ENCODE assay signal across 7 cellular contexts in the genomic region with DNA sequence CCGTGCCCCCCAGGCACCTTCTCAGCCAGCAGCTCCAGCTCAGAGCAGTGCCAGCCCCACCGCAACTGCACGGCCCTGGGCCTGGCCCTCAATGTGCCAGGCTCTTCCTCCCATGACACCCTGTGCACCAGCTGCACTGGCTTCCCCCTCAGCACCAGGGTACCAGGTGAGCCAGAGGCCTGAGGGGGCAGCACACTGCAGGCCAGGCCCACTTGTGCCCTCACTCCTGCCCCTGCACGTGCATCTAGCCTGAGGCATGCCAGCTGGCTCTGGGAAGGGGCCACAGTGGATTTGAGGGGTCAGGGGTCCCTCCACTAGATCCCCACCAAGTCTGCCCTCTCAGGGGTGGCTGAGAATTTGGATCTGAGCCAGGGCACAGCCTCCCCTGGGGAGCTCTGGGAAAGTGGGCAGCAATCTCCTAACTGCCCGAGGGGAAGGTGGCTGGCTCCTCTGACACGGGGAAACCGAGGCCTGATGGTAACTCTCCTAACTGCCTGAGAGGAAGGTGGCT. TPM values are rescaled to one million over a fixed set of nuclear protein-coding genes. Genes with fewer than 3 reads are reported as not detected.
DNase-seq lines count a peak whose midpoint lies in the region; ATAC-seq and TF ChIP-seq lines count a peak whose summit lies in the region.
"Had no signal": no experiment of that assay in that cellular context is flagged by ENCODE, and none has a peak within 500 bp of the region (broad histone marks: within the 10 kb centered on the region; RNA-seq: fewer than 3 reads in every experiment).

No MANE protein-coding gene starts in this region.

- no peaks in the 10 kb centered on the region for H4K20me1 ChIP-seq in mammary epithelial cell (ENCODE audit: insufficient read depth, low read length)

- TF ChIP-seq CTCF in HEK293 (tag by site-specific recombination; IDR thresholded peaks at IDR 0.05) (no peak), mammary epithelial cell (conservative IDR thresholded peaks at IDR 0.05 in 1 of 2, IDR thresholded peaks at IDR 0.05 in 1 of 2; ENCODE audit: extremely low read depth in 1 of 2, insufficient read depth in 1 of 2, low read depth in 1 of 2, low read length in 2 of 2) (no peak), progenitor cell of endocrine pancreas (IDR thresholded peaks at IDR 0.05; ENCODE audit: unreplicated experiment) (no peak)

- no peak overlapping the region for H3K27ac Mint-ChIP-seq in progenitor cell of endocrine pancreas

- ATAC-seq in HG02571 (IDR thresholded peaks at IDR 0.05; ENCODE audit: unreplicated experiment) (no peak), HG03442 (IDR thresholded peaks at IDR 0.05; ENCODE audit: unreplicated experiment) (no peak)

- H3K4me1 ChIP-seq in HEK293 (ENCODE audit: control insufficient read depth, insufficient read depth, low read length) (no peaks in the 10 kb centered on the region), mammary epithelial cell (ENCODE audit: insufficient read depth, low read length) (peaks cover 68% of the 10 kb centered on the region)

- no peak overlapping the region for H3K27ac ChIP-seq in HEK293 (ENCODE audit: extremely low read depth, low read depth, low read length)
- peak overlapping the region; percentile 60 for H3K27ac ChIP-seq in mammary epithelial cell (ENCODE audit: insufficient read depth, low read depth, low read length)

- H3K9ac ChIP-seq in mammary epithelial cell (ENCODE audit: insufficient read depth, low read length), result peak overlapping the region; percentile 24

- DNase-seq in mammary epithelial cell, result peak; percentile 47
- no peak for DNase-seq in progenitor cell of endocrine pancreas (ENCODE audit: low spot score, unreplicated experiment)
- no peak for DNase-seq in middle frontal gyrus (ENCODE audit: extremely low spot score, low spot score)
- DNase-seq: activated CD4-positive, alpha-beta T cell treated with anti-CD3 and anti-CD28 coated beads for 1 hour had no signal

- BruUV-seq in mammary epithelial cell (replicated peaks; lab: Mats Ljungman, UMichigan), result no TSS peak

- H2AFZ ChIP-seq in mammary epithelial cell (ENCODE audit: low read depth, low read length), result no peak overlapping the region

- CTCF ChIA-PET in HEK293 (lab: Yijun Ruan, JAX), result no interaction called here
- CTCF ChIA-PET in mammary epithelial cell (lab: Charles Lee; ENCODE audit: low non-redundant PET), result no interaction called here

- intact Hi-C loops in mammary epithelial cell (cut with micrococcal nuclease), result loop anchor here (2.0 to 5.0 kb wide), 4 partner anchors 39 to 167 kb away; a partner anchor contains a TSS

- 11% methylated on average over 6 of the region's 7 CpGs for WGBS in mammary epithelial cell (ENCODE audit: low coverage, missing lambda C conversion rate)

- H3K4me3 Mint-ChIP-seq in progenitor cell of endocrine pancreas (ENCODE audit: low read depth), result peak overlapping the region; percentile 16

- dilution Hi-C loops in mammary epithelial cell (cut with HindIII; ENCODE audit: low sequenced_read_pairs), result loop anchor here (5.0 kb wide), 1 partner anchor 85 kb away; no protein-coding TSS in a partner anchor

- H3K4me2 ChIP-seq in mammary epithelial cell (ENCODE audit: insufficient read depth, low read depth, low read length), result peak overlapping the region; percentile 95

- H3K36me3 Mint-ChIP-seq in progenitor cell of endocrine pancreas (ENCODE audit: insufficient read depth), result peaks cover 2% of the 10 kb centered on the region

- H3K79me2 ChIP-seq in mammary epithelial cell (ENCODE audit: insufficient read depth, low read length), result peaks cover 25% of the 10 kb centered on the region

- H3K36me3 ChIP-seq in HEK293 (ENCODE audit: control insufficient read depth in 2 of 2, insufficient read depth in 1 of 2, low read length in 2 of 2) (peaks cover 0 to 23% of the 10 kb centered on the region in 2 experiments; a peak in 1 of 3 replicates), mammary epithelial cell (ENCODE audit: insufficient read depth, low read length) (peaks cover 2% of the 10 kb centered on the region)

- no peaks in the 10 kb centered on the region for H3K9me3 Mint-ChIP-seq in progenitor cell of endocrine pancreas (ENCODE audit: low read depth)

- POLR2A ChIA-PET in HEK293 (lab: Yijun Ruan, JAX), result interaction anchor here (0.6 to 2.3 kb wide), 5 partner anchors 9 to 255 kb away, joined by 3 to 9 read pairs (median 5); a partner anchor contains a TSS

- H3K4me3 ChIP-seq in HEK293 (ENCODE audit: low read depth, low read length) (no peak overlapping the region), mammary epithelial cell (replicated peaks in 1 of 3; ENCODE audit: insufficient read depth in 1 of 3, low read depth in 2 of 3, low read length in 3 of 3) (peak overlapping the region; percentile 47 to 72 (median 47))

- H3K4me1 Mint-ChIP-seq in progenitor cell of endocrine pancreas (ENCODE audit: low read depth), result no peaks in the 10 kb centered on the region

- in situ Hi-C loops in mammary epithelial cell (cut with MboI; ENCODE audit: low sequenced_read_pairs in 2 of 2), result no loop called here

- no peaks in the 10 kb centered on the region for H3K27me3 ChIP-seq in mammary epithelial cell (ENCODE audit: insufficient read depth, low read length)

- no peaks in the 10 kb centered on the region for H3K27me3 Mint-ChIP-seq in progenitor cell of endocrine pancreas

- H3K9me3 ChIP-seq in HEK293 (ENCODE audit: control insufficient read depth, insufficient read depth, low read depth, low read length) (no peaks in the 10 kb centered on the region), mammary epithelial cell (replicated peaks; ENCODE audit: insufficient read depth, low read length) (no peaks in the 10 kb centered on the region)

TF ChIP-seq in HEK293, 187 proteins besides CTCF, POLR2A, EP300 and RAD21 (continues in another document):
- TF ChIP-seq ZNF211 (tag by site-specific recombination; IDR thresholded peaks at IDR 0.05; ENCODE audit: low read depth) (no peak), GLIS2 (tag by site-specific recombination; IDR thresholded peaks at IDR 0.05) (0 out of 2 replicates have a peak, but pooled peaks have one; percentile 6), TRIM28 (IDR thresholded peaks at IDR 0.05; ENCODE audit: borderline replicate concordance, low read length) (no peak), SP2 (tag by site-specific recombination; IDR thresholded peaks at IDR 0.05) (no peak)
- TF ChIP-seq, protein P1, sequence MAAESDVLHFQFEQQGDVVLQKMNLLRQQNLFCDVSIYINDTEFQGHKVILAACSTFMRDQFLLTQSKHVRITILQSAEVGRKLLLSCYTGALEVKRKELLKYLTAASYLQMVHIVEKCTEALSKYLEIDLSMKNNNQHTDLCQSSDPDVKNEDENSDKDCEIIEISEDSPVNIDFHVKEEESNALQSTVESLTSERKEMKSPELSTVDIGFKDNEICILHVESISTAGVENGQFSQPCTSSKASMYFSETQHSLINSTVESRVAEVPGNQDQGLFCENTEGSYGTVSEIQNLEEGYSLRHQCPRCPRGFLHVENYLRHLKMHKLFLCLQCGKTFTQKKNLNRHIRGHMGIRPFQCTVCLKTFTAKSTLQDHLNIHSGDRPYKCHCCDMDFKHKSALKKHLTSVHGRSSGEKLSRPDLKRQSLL (tag by site-specific recombination; IDR thresholded peaks at IDR 0.05), result no peak
- TF ChIP-seq, protein P2, sequence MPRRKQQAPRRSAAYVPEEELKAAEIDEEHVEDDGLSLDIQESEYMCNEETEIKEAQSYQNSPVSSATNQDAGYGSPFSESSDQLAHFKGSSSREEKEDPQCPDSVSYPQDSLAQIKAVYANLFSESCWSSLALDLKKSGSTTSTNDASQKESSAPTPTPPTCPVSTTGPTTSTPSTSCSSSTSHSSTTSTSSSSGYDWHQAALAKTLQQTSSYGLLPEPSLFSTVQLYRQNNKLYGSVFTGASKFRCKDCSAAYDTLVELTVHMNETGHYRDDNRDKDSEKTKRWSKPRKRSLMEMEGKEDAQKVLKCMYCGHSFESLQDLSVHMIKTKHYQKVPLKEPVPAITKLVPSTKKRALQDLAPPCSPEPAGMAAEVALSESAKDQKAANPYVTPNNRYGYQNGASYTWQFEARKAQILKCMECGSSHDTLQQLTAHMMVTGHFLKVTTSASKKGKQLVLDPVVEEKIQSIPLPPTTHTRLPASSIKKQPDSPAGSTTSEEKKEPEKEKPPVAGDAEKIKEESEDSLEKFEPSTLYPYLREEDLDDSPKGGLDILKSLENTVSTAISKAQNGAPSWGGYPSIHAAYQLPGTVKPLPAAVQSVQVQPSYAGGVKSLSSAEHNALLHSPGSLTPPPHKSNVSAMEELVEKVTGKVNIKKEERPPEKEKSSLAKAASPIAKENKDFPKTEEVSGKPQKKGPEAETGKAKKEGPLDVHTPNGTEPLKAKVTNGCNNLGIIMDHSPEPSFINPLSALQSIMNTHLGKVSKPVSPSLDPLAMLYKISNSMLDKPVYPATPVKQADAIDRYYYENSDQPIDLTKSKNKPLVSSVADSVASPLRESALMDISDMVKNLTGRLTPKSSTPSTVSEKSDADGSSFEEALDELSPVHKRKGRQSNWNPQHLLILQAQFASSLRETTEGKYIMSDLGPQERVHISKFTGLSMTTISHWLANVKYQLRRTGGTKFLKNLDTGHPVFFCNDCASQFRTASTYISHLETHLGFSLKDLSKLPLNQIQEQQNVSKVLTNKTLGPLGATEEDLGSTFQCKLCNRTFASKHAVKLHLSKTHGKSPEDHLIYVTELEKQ (tag by site-specific recombination; IDR thresholded peaks at IDR 0.05; ENCODE audit: borderline replicate concordance), result no peak

RNA-seq across cellular contexts. Expression of a gene that starts 1.0 kb away (rescaled TPM):
- total RNA-seq in mammary epithelial cell (10 to 100 TPM in 1 of 2 donors, 1 to 10 TPM in 1; 8.3 to 76.5 TPM), progenitor cell of endocrine pancreas (not detected in 2 replicates)
- 461 TPM for polyA plus RNA-seq in mammary epithelial cell
- polyA minus RNA-seq in mammary epithelial cell, result 35.7 TPM

RNA-seq across cellular contexts. Expression of a gene that starts 10.4 kb away (rescaled TPM):
- total RNA-seq in mammary epithelial cell, result 10 to 100 TPM; 28.8 to 61.1 TPM
- polyA plus RNA-seq in mammary epithelial cell, result 35.9 TPM
- 31.2 TPM for polyA minus RNA-seq in mammary epithelial cell
- total RNA-seq in progenitor cell of endocrine pancreas, result 51.0 and 53.8 TPM in 2 replicates

RNA-seq across cellular contexts. Expression of a gene that starts 10.4 kb away (rescaled TPM):
- total RNA-seq in mammary epithelial cell, result 10 to 100 TPM; 11.8 to 20.9 TPM
- 13.2 TPM for polyA plus RNA-seq in mammary epithelial cell
- polyA minus RNA-seq in mammary epithelial cell, result 6.8 TPM
- 38.5 and 39.0 TPM in 2 replicates for total RNA-seq in progenitor cell of endocrine pancreas

RNA-seq across cellular contexts. Expression of a gene that starts 39.1 kb away (rescaled TPM):
- 1 to 10 TPM; 2.7 to 8.1 TPM for total RNA-seq in mammary epithelial cell
- 2.0 TPM for polyA plus RNA-seq in mammary epithelial cell
- not detected for polyA minus RNA-seq in mammary epithelial cell
- 17.2 and 21.0 TPM in 2 replicates for total RNA-seq in progenitor cell of endocrine pancreas

RNA-seq across cellular contexts. Expression of a gene that starts 39.3 kb away (rescaled TPM):
- total RNA-seq in mammary epithelial cell (10 to 100 TPM in 1 of 2 donors, 1 to 10 TPM in 1; 8.0 to 32.5 TPM), progenitor cell of endocrine pancreas (35.5 and 39.7 TPM in 2 replicates)
- polyA plus RNA-seq in mammary epithelial cell, result 11.5 TPM
- 87.4 TPM for polyA minus RNA-seq in mammary epithelial cell
